In the genomic region with DNA sequence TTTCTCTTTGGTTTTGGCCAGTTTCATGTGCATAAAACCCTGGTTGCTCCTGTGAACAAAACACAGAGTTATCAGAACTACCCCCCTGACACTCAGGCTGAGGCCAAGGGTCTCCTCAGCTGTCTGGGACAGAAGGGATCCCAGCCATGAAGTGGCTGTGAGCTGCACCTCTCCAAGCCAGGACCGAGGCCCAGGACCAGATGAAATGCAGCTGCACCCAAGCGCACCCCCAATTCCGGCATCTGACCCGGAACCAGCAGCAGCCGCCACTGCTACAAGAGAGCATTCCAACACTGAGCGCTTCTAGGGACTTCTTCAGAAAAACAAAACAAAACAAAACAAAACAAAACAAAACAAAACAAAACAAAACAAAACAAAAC, we compare ENCODE assay signal across 17 cellular contexts. TPM values are rescaled to one million over a fixed set of nuclear protein-coding genes. Genes with fewer than 3 reads are reported as not detected.
DNase-seq lines count a peak whose midpoint lies in the region; ATAC-seq and TF ChIP-seq lines count a peak whose summit lies in the region.
"Had no signal": no experiment of that assay in that cellular context is flagged by ENCODE, and none has a peak within 500 bp of the region (broad histone marks: within the 10 kb centered on the region; RNA-seq: fewer than 3 reads in every experiment).

No MANE protein-coding gene starts in this region.

- H3K4me1 Mint-ChIP-seq in endothelial cell (ENCODE audit: unreplicated experiment), result peaks cover 62% of the 10 kb centered on the region
- H3K4me1 Mint-ChIP-seq in neural progenitor cell, result peaks cover 53% of the 10 kb centered on the region
- no peaks in the 10 kb centered on the region for H3K4me1 Mint-ChIP-seq in T-cell

- peaks cover 10% of the 10 kb centered on the region for H3K27me3 Mint-ChIP-seq in endothelial cell (ENCODE audit: unreplicated experiment)
- H3K27me3 Mint-ChIP-seq in neural progenitor cell (ENCODE audit: insufficient read depth, low read depth), result peaks cover 5% of the 10 kb centered on the region
- H3K27me3 Mint-ChIP-seq in T-cell, result peaks cover 0 to 2% of the 10 kb centered on the region in 2 donors
- H3K27me3 Mint-ChIP-seq: CD4-positive, CD25-positive, alpha-beta regulatory T cell had no signal

- peaks cover 15% of the 10 kb centered on the region for H3K36me3 Mint-ChIP-seq in endothelial cell (ENCODE audit: low read depth, unreplicated experiment)
- peaks cover 3% of the 10 kb centered on the region for H3K36me3 Mint-ChIP-seq in neural progenitor cell
- no peaks in the 10 kb centered on the region for H3K36me3 Mint-ChIP-seq in T-cell
- H3K36me3 Mint-ChIP-seq: CD4-positive, CD25-positive, alpha-beta regulatory T cell had no signal

- no peak for ATAC-seq in left ventricle myocardium superior
- no peak for ATAC-seq in T-cell (replicated peaks in 1 of 4)
- ATAC-seq in HG03442 (IDR thresholded peaks at IDR 0.05; ENCODE audit: unreplicated experiment), result no peak

- H2AFZ ChIP-seq in neural progenitor cell (replicated peaks), result no peak overlapping the region

- POLR2A ChIA-PET in T-cell (lab: Charles Lee), result no interaction called here

- H4K20me1 ChIP-seq in neural progenitor cell (ENCODE audit: low read depth), result no peaks in the 10 kb centered on the region
- H4K20me1 ChIP-seq: BLaER1 had no signal

- no peak overlapping the region for H3K9ac ChIP-seq in neural progenitor cell
- H3K9ac ChIP-seq: BLaER1 had no signal

- TF ChIP-seq CTCF in endothelial cell (IDR thresholded peaks at IDR 0.05; ENCODE audit: unreplicated experiment) (no peak), neural progenitor cell (IDR thresholded peaks at IDR 0.05) (no peak)

- H3K4me3 ChIP-seq in neural progenitor cell, result no peak overlapping the region
- H3K4me3 ChIP-seq: BLaER1, MG63 had no signal

- DNase-seq in cardiac septum (ENCODE audit: low spot score) (peak; percentile 39), left ventricle myocardium superior (no peak), endothelial cell (ENCODE audit: low spot score) (no peak), neural progenitor cell (ENCODE audit: low spot score) (no peak), KG1 (lab: John Stamatoyannopoulos, UW) (no peak), T-cell (no peak)
- DNase-seq: KBM-7, MG63, NCI-H1105 treated with DMSO at 0.1 percent for 48 hours, NCI-H2029, NCI-H446, NCI-H524 treated with DMSO at 0.1 percent for 48 hours, SHP77 treated with DMSO at 0.1 percent for 48 hours had no signal

- CTCF ChIA-PET in T-cell (lab: Charles Lee), result no interaction called here

- H3K79me2 ChIP-seq in neural progenitor cell (ENCODE audit: low read depth), result no peaks in the 10 kb centered on the region

- peak overlapping the region; percentile 48 for H3K27ac Mint-ChIP-seq in endothelial cell (ENCODE audit: unreplicated experiment)
- peak overlapping the region; percentile 85 for H3K27ac Mint-ChIP-seq in neural progenitor cell
- no peak overlapping the region for H3K27ac Mint-ChIP-seq in T-cell
- H3K27ac Mint-ChIP-seq: CD4-positive, CD25-positive, alpha-beta regulatory T cell had no signal

- H3K27me3 ChIP-seq in neural progenitor cell, result no peaks in the 10 kb centered on the region
- H3K27me3 ChIP-seq: BLaER1, MG63 had no signal

- peaks cover 5% of the 10 kb centered on the region for H3F3A ChIP-seq in neural progenitor cell (ENCODE audit: low read depth)

- H3K4me3 Mint-ChIP-seq in endothelial cell (ENCODE audit: unreplicated experiment) (no peak overlapping the region), neural progenitor cell (no peak overlapping the region), T-cell (no peak overlapping the region)
- H3K4me3 Mint-ChIP-seq: CD4-positive, CD25-positive, alpha-beta regulatory T cell had no signal

- H3K4me1 ChIP-seq in neural progenitor cell, result peaks cover 43% of the 10 kb centered on the region
- H3K4me1 ChIP-seq: BLaER1 had no signal

- H3K27ac ChIP-seq in neural progenitor cell, result no peak overlapping the region
- H3K27ac ChIP-seq: BLaER1, HL-60 had no signal

- H3K4me2 ChIP-seq in neural progenitor cell, result no peak overlapping the region
- H3K4me2 ChIP-seq: BLaER1 had no signal

- intact Hi-C loops in cardiac septum (cut with DNase I) (loop anchor here (5.0 kb wide), 2 partner anchors 37 to 87 kb away; no protein-coding TSS in a partner anchor), left ventricle myocardium superior (cut with micrococcal nuclease) (loop anchor here (5.0 to 10.0 kb wide), 3 partner anchors 55 to 242 kb away; a partner anchor contains a TSS)

- H3K9me3 Mint-ChIP-seq in endothelial cell (ENCODE audit: unreplicated experiment), result no peaks in the 10 kb centered on the region
- H3K9me3 Mint-ChIP-seq in neural progenitor cell, result no peaks in the 10 kb centered on the region
- no peaks in the 10 kb centered on the region for H3K9me3 Mint-ChIP-seq in T-cell
- H3K9me3 Mint-ChIP-seq: CD4-positive, CD25-positive, alpha-beta regulatory T cell had no signal

- H3K36me3 ChIP-seq in neural progenitor cell, result no peaks in the 10 kb centered on the region
- H3K36me3 ChIP-seq: BLaER1 had no signal

- no peaks in the 10 kb centered on the region for H3K9me3 ChIP-seq in neural progenitor cell (ENCODE audit: low read depth)
- H3K9me3 ChIP-seq: BLaER1, MG63 had no signal

RNA-seq across cellular contexts. Expression of a gene that starts 16.0 kb away (rescaled TPM):
- total RNA-seq in cardiac septum (29.0 TPM), left ventricle myocardium superior (23.0 TPM), endothelial cell (ENCODE audit: unreplicated experiment) (28.5 TPM), neural progenitor cell (ENCODE audit: low replicate concordance) (22.6 and 24.6 TPM in 2 replicates), T-cell (10 to 100 TPM; 19.7 to 37.6 (median 32.4) TPM)

Comparison
In these comparisons a context has a peak if more than half of its experiments do, and no peak if none do; other contexts are left out.
1. H3K27ac Mint-ChIP-seq: peak in endothelial cell (single experiment) and neural progenitor cell (single experiment); none in T-cell (0 of 2).